ENCODE assay signal across 8 cellular contexts in genomic region chr2:75098856-75099255, GRCh38.
DNase-seq lines count a peak whose midpoint lies in the region; ATAC-seq, FAIRE-seq and TF ChIP-seq lines count a peak whose summit lies in the region.

No MANE protein-coding gene starts in this region.

- no peaks in the 10 kb centered on the region for H3K9me3 ChIP-seq in GM23248 (ENCODE audit: low read depth)

- H3K9ac ChIP-seq in GM23248 = no peak overlapping the region

- H3K27ac ChIP-seq in GM23248 = no peak overlapping the region

- no peaks in the 10 kb centered on the region for H3K9me2 ChIP-seq in GM23248 (ENCODE audit: insufficient read depth)

- in situ Hi-C loops in GM23248 (cut with MboI) = no loop called here

- H3F3A ChIP-seq in GM23248 (ENCODE audit: insufficient read depth) = peaks cover 35% of the 10 kb centered on the region

- H3K4me1 ChIP-seq in GM23248 (ENCODE audit: insufficient read depth) = peaks cover 34% of the 10 kb centered on the region

- ATAC-seq in GM21526 (IDR thresholded peaks at IDR 0.05; ENCODE audit: low FRiP score, unreplicated experiment) = no peak

- no peaks in the 10 kb centered on the region for H3K79me2 ChIP-seq in GM23248 (ENCODE audit: insufficient read depth)

- TF ChIP-seq CTCF in AG10803 (conservative IDR thresholded peaks at IDR 0.05; ENCODE audit: low read length) = peak; percentile 66

- H3K4me3 ChIP-seq in AG10803 (ENCODE audit: low read length) (no peak overlapping the region), GM23248 (peak overlapping the region; percentile 29; the same call in 1 of the 2 replicates)

- peaks cover 9% of the 10 kb centered on the region; the same call in 1 of the 2 replicates for H3K27me3 ChIP-seq in GM23248 (replicated peaks; ENCODE audit: insufficient read depth)

- H4K20me1 ChIP-seq in GM23248 (ENCODE audit: insufficient read depth) = no peaks in the 10 kb centered on the region

- no peak for FAIRE-seq in RCC 7860 (lab: Jason Lieb, UNC)

- H3K36me3 ChIP-seq in GM23248 (ENCODE audit: low read depth) = no peaks in the 10 kb centered on the region

- H2AFZ ChIP-seq in GM23248 = no peak overlapping the region

- H3K4me2 ChIP-seq in GM23248 (ENCODE audit: unreplicated experiment) = peak overlapping the region; percentile 77

- WGBS in GM23248 (ENCODE audit: low coverage in 1 of 2, low lambda C conversion rate in 2 of 2, missing lambda C conversion rate in 2 of 2), 2 experiments = 12 to 27% methylated on average over 2 of the region's 2 CpGs

- DNase-seq in AG10803 (ENCODE audit: low read depth) (peak; percentile 48), GM23248 (peak; percentile 66), RCC 7860 (ENCODE audit: low spot score) (peak; percentile 24), foreskin melanocyte (peak; percentile 44), pons (ENCODE audit: low spot score) (no peak), kidney glomerular epithelial cell (lab: John Stamatoyannopoulos, UW) (no peak), hippocampal formation (lab: John Stamatoyannopoulos, UW) (no peak)

Comparison
In these comparisons a context has a peak if more than half of its experiments do, and no peak if none do; other contexts are left out.
1. DNase-seq: peak in AG10803 (single experiment), GM23248 (single experiment), RCC 7860 (single experiment) and foreskin melanocyte (single experiment); none in pons (single experiment), kidney glomerular epithelial cell (single experiment) and hippocampal formation (0 of 2).